ENCODE assay signal across 25 cellular contexts in the genomic region with DNA sequence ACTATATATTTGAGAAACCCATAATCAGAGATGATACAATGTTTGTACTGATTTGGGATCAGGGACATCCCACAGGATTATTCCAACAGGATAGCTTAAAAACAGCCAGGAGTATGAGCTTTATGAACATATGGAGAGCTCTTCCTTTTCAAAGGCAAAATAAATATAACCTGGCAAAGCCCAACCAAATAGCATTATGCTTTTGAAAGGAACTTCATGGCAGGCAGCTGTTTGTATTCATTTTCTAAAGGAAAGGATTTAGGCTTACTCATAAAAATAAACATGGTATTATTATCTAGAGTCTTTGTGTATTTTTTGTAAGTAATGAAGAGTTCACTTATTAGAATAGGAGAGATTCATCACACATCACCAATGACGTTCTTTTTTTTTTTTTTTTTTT.
A peak's percentile ranks its signal among the peaks of the same experiment; 100 is the strongest.
DNase-seq lines count a peak whose midpoint lies in the region; ATAC-seq, FAIRE-seq and TF ChIP-seq lines count a peak whose summit lies in the region.
"Had no signal": no experiment of that assay in that cellular context is flagged by ENCODE, and none has a peak within 500 bp of the region (broad histone marks: within the 10 kb centered on the region; RNA-seq: fewer than 3 reads in every experiment).

No MANE protein-coding gene starts in this region.

- TF ChIP-seq CTCF in D721Med (IDR thresholded peaks at IDR 0.05; ENCODE audit: insufficient read depth, missing control alignments), result no peak

- ATAC-seq in HG03521 (IDR thresholded peaks at IDR 0.05; ENCODE audit: unreplicated experiment), result no peak
- no peak for ATAC-seq in HG03378 (IDR thresholded peaks at IDR 0.05; ENCODE audit: unreplicated experiment)
- ATAC-seq: A549, HepG2 had no signal

- FAIRE-seq in D721Med (lab: Jason Lieb, UNC), result no peak
- FAIRE-seq: A549, GM12892, GM18507, HepG2 had no signal

- DNase-seq in NCI-H82 (lab: John Stamatoyannopoulos, UW), result peak; percentile 12
- no peak for DNase-seq in NCI-H82 treated with DMSO at 0.1 percent for 48 hours (lab: John Stamatoyannopoulos, UW; ENCODE audit: unreplicated experiment)
- peak; percentile 50 for DNase-seq in NCI-H1694 (lab: John Stamatoyannopoulos, UW)
- peak; percentile 70 for DNase-seq in NCI-H748 treated with DMSO at 0.1 percent for 48 hours (lab: John Stamatoyannopoulos, UW)
- DNase-seq in superior temporal gyrus (ENCODE audit: extremely low spot score), result peak; percentile 2
- no peak for DNase-seq in D721Med (ENCODE audit: insufficient read length, low spot score)
- DNase-seq: Caco-2; CD4-positive, alpha-beta T cell; DMS79; GOT3; KBM-7; MV-4-11; NCI-H1436 treated with DMSO at 0.1 percent for 48 hours; NCI-H2107; NCI-H510A; NK-92 treated with Interleukin-12 subunit alpha and Interleukin-12 subunit beta, amount 100 ng/mL, for 24 hours; SHP77 treated with DMSO at 0.1 percent for 48 hours; T-helper 1 cell; T-helper 9 cell had no signal

Comparison
In these comparisons a context has a peak if more than half of its experiments do, and no peak if none do; other contexts are left out.
1. DNase-seq: peak in NCI-H82 (single experiment), NCI-H1694 (single experiment), NCI-H748 treated with DMSO at 0.1 percent for 48 hours (single experiment) and superior temporal gyrus (single experiment); none in NCI-H82 treated with DMSO at 0.1 percent for 48 hours (single experiment) and D721Med (single experiment).